ENCODE assay signal across 17 cellular contexts in the genomic region with DNA sequence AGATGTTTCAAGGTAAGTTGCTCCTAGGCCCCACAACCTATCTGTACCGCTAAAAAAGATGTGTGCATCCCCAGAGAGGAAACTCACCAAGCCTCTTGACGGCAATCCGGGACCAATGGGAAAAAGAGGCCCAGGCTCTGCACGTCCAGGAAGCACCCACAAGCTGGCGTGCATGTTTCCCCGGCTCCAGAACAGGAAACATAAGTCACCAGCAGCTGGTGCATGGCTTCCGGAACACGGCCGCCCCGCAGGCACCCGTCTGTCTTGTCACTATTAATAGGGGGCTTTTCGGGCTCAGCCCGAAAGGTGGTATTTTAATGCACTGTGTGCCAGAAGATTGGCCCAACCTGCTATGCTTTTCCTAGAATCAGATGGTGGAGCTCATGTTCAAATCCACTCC. TPM values are rescaled to one million over a fixed set of nuclear protein-coding genes. Genes with fewer than 3 reads are reported as not detected.
DNase-seq lines count a peak whose midpoint lies in the region; ATAC-seq and TF ChIP-seq lines count a peak whose summit lies in the region.
"Had no signal": no experiment of that assay in that cellular context is flagged by ENCODE, and none has a peak within 500 bp of the region (broad histone marks: within the 10 kb centered on the region; RNA-seq: fewer than 3 reads in every experiment).

No MANE protein-coding gene starts in this region.

- CTCF ChIA-PET in activated CD8-positive, alpha-beta T cell treated with anti-CD3 and anti-CD28 coated beads for 36 hours (lab: Charles Lee) = no interaction called here
- CTCF ChIA-PET in activated CD8-positive, alpha-beta T cell treated with anti-CD3 and anti-CD28 coated beads, Interleukin-2, amount 10 ng/mL, durations not matched to agents 7 days and 5 days (lab: Charles Lee) = interaction anchor here (1.2 to 1.4 kb wide), 2 partner anchors 10 to 46 kb away, joined by 3 read pairs; no protein-coding TSS in a partner anchor

- H3K36me3 Mint-ChIP-seq in activated CD8-positive, alpha-beta T cell treated with anti-CD3 and anti-CD28 coated beads for 36 hours (ENCODE audit: low read depth) = no peaks in the 10 kb centered on the region
- H3K36me3 Mint-ChIP-seq in activated CD8-positive, alpha-beta T cell treated with anti-CD3 and anti-CD28 coated beads, Interleukin-2, amount 10 ng/mL, durations not matched to agents 7 days and 5 days (ENCODE audit: low read depth) = no peaks in the 10 kb centered on the region
- H3K36me3 Mint-ChIP-seq in stimulated activated naive B cell treated with anti-CD40 and anti-IgM and Interleukin-4, amounts not matched to agents 10 μg/mL and 1 μg/mL and 100 μg/mL, for 72 hours = peaks cover 0 to 3% of the 10 kb centered on the region in 2 donors

- no peak overlapping the region for H3K4me3 Mint-ChIP-seq in activated CD8-positive, alpha-beta T cell treated with anti-CD3 and anti-CD28 coated beads for 36 hours
- H3K4me3 Mint-ChIP-seq in activated CD8-positive, alpha-beta T cell treated with anti-CD3 and anti-CD28 coated beads, Interleukin-2, amount 10 ng/mL, durations not matched to agents 7 days and 5 days = no peak overlapping the region
- H3K4me3 Mint-ChIP-seq in stimulated activated naive B cell treated with anti-CD40 and anti-IgM and Interleukin-4, amounts not matched to agents 10 μg/mL and 1 μg/mL and 100 μg/mL, for 72 hours = peak overlapping the region in 1 of 2 donors; percentile 7

- DNase-seq in activated CD8-positive, alpha-beta T cell treated with anti-CD3 and anti-CD28 coated beads for 36 hours = peak; percentile 16
- DNase-seq in activated CD8-positive, alpha-beta T cell treated with anti-CD3 and anti-CD28 coated beads, Interleukin-2, amount 10 ng/mL, durations not matched to agents 7 days and 5 days = no peak
- DNase-seq in NB4 (ENCODE audit: low read depth) = peak; percentile 56
- peak; percentile 35 for DNase-seq in cerebellar cortex (ENCODE audit: low spot score)
- DNase-seq in stimulated activated naive B cell treated with anti-CD40 and anti-IgM and Interleukin-4, amounts not matched to agents 10 μg/mL and 1 μg/mL and 100 μg/mL, for 72 hours = no peak
- no peak for DNase-seq in GM19238 (ENCODE audit: insufficient read length, low spot score)
- no peak for DNase-seq in DMS153 treated with DMSO at 0.1 percent for 48 hours (lab: John Stamatoyannopoulos, UW; ENCODE audit: unreplicated experiment)
- DNase-seq in H7 = no peak
- DNase-seq: COR-L47, DMS79, IMR-90, NCI-H1417 treated with DMSO at 0.1 percent for 48 hours, NCI-H2029 treated with DMSO at 0.1 percent for 48 hours, NCI-H510A, SW 1271 had no signal

- no peak overlapping the region for H3K4me3 ChIP-seq in NB4 (ENCODE audit: low read depth, low read length)
- H3K4me3 ChIP-seq in H7 (ENCODE audit: insufficient read depth, low read depth, low read length) = no peak overlapping the region
- H3K4me3 ChIP-seq: SJSA1 had no signal

- peak; percentile 24 for ATAC-seq in activated CD8-positive, alpha-beta T cell treated with anti-CD3 and anti-CD28 coated beads for 36 hours
- no peak for ATAC-seq in activated CD8-positive, alpha-beta T cell treated with anti-CD3 and anti-CD28 coated beads, Interleukin-2, amount 10 ng/mL, durations not matched to agents 7 days and 5 days
- ATAC-seq in stimulated activated naive B cell treated with anti-CD40 and anti-IgM and Interleukin-4, amounts not matched to agents 10 μg/mL and 1 μg/mL and 100 μg/mL, for 72 hours (replicated peaks) = peak in 1 of 2 donors; percentile 31

- no peak overlapping the region for H3K27ac Mint-ChIP-seq in activated CD8-positive, alpha-beta T cell treated with anti-CD3 and anti-CD28 coated beads for 36 hours
- H3K27ac Mint-ChIP-seq in activated CD8-positive, alpha-beta T cell treated with anti-CD3 and anti-CD28 coated beads, Interleukin-2, amount 10 ng/mL, durations not matched to agents 7 days and 5 days = no peak overlapping the region
- peak overlapping the region; percentile 65 for H3K27ac Mint-ChIP-seq in stimulated activated naive B cell treated with anti-CD40 and anti-IgM and Interleukin-4, amounts not matched to agents 10 μg/mL and 1 μg/mL and 100 μg/mL, for 72 hours

- H3K4me1 Mint-ChIP-seq in activated CD8-positive, alpha-beta T cell treated with anti-CD3 and anti-CD28 coated beads for 36 hours (ENCODE audit: low read depth) = peaks cover 13% of the 10 kb centered on the region
- H3K4me1 Mint-ChIP-seq in activated CD8-positive, alpha-beta T cell treated with anti-CD3 and anti-CD28 coated beads, Interleukin-2, amount 10 ng/mL, durations not matched to agents 7 days and 5 days (ENCODE audit: low read depth) = peaks cover 25% of the 10 kb centered on the region
- peaks cover 23 to 32% of the 10 kb centered on the region in 2 donors for H3K4me1 Mint-ChIP-seq in stimulated activated naive B cell treated with anti-CD40 and anti-IgM and Interleukin-4, amounts not matched to agents 10 μg/mL and 1 μg/mL and 100 μg/mL, for 72 hours

- POLR2A ChIA-PET in activated CD8-positive, alpha-beta T cell treated with anti-CD3 and anti-CD28 coated beads for 36 hours (lab: Charles Lee) = no interaction called here
- POLR2A ChIA-PET in activated CD8-positive, alpha-beta T cell treated with anti-CD3 and anti-CD28 coated beads, Interleukin-2, amount 10 ng/mL, durations not matched to agents 7 days and 5 days (lab: Charles Lee) = no interaction called here

- H3K36me3 ChIP-seq in H7 (replicated peaks; ENCODE audit: control insufficient read depth, insufficient read depth, low read length) = peaks cover 7% of the 10 kb centered on the region
- H3K36me3 ChIP-seq: SJSA1 had no signal

- H3K27me3 ChIP-seq in H7 (ENCODE audit: control insufficient read depth, insufficient read depth, low read length) = no peaks in the 10 kb centered on the region
- H3K27me3 ChIP-seq: SJSA1 had no signal

- intact Hi-C loops in activated CD8-positive, alpha-beta T cell treated with anti-CD3 and anti-CD28 coated beads for 36 hours (cut with micrococcal nuclease) = no loop called here

- no peak for TF ChIP-seq CTCF in activated CD8-positive, alpha-beta T cell treated with anti-CD3 and anti-CD28 coated beads for 36 hours (IDR thresholded peaks at IDR 0.05)
- TF ChIP-seq CTCF in NB4 (IDR thresholded peaks at IDR 0.05; ENCODE audit: low read depth, low read length) = no peak

- no peak for TF ChIP-seq POLR2A in NB4 (IDR thresholded peaks at IDR 0.05; ENCODE audit: extremely low read depth, insufficient read length)

- H3K9me3 Mint-ChIP-seq in activated CD8-positive, alpha-beta T cell treated with anti-CD3 and anti-CD28 coated beads for 36 hours = peaks cover 4% of the 10 kb centered on the region
- peaks cover 3% of the 10 kb centered on the region for H3K9me3 Mint-ChIP-seq in activated CD8-positive, alpha-beta T cell treated with anti-CD3 and anti-CD28 coated beads, Interleukin-2, amount 10 ng/mL, durations not matched to agents 7 days and 5 days (ENCODE audit: insufficient read depth)
- H3K9me3 Mint-ChIP-seq in stimulated activated naive B cell treated with anti-CD40 and anti-IgM and Interleukin-4, amounts not matched to agents 10 μg/mL and 1 μg/mL and 100 μg/mL, for 72 hours = peaks cover 0 to 3% of the 10 kb centered on the region in 2 donors

- H3K27me3 Mint-ChIP-seq in activated CD8-positive, alpha-beta T cell treated with anti-CD3 and anti-CD28 coated beads for 36 hours = peaks cover 10% of the 10 kb centered on the region
- H3K27me3 Mint-ChIP-seq in activated CD8-positive, alpha-beta T cell treated with anti-CD3 and anti-CD28 coated beads, Interleukin-2, amount 10 ng/mL, durations not matched to agents 7 days and 5 days (ENCODE audit: low read depth) = peaks cover 13% of the 10 kb centered on the region
- peaks cover 34 to 45% of the 10 kb centered on the region in 2 donors for H3K27me3 Mint-ChIP-seq in stimulated activated naive B cell treated with anti-CD40 and anti-IgM and Interleukin-4, amounts not matched to agents 10 μg/mL and 1 μg/mL and 100 μg/mL, for 72 hours

RNA-seq across cellular contexts. Expression of gene CRMP1, which starts 22.2 kb away (rescaled TPM):
- total RNA-seq in activated CD8-positive, alpha-beta T cell treated with anti-CD3 and anti-CD28 coated beads for 36 hours = not detected
- total RNA-seq in activated CD8-positive, alpha-beta T cell treated with anti-CD3 and anti-CD28 coated beads, Interleukin-2, amount 10 ng/mL, durations not matched to agents 7 days and 5 days = not detected
- 101 and 106 TPM in 2 replicates for total RNA-seq in H7 (2014; rRNA removed; shearing (Covaris generic))
- total RNA-seq: HT-29, SJSA1 had no signal

Comparison
In these comparisons a context has a peak if more than half of its experiments do, and no peak if none do; other contexts are left out.
1. DNase-seq: peak in activated CD8-positive, alpha-beta T cell treated with anti-CD3 and anti-CD28 coated beads for 36 hours (single experiment), NB4 (single experiment) and cerebellar cortex (single experiment); none in activated CD8-positive, alpha-beta T cell treated with anti-CD3 and anti-CD28 coated beads, Interleukin-2, amount 10 ng/mL, durations not matched to agents 7 days and 5 days (single experiment), stimulated activated naive B cell treated with anti-CD40 and anti-IgM and Interleukin-4, amounts not matched to agents 10 μg/mL and 1 μg/mL and 100 μg/mL, for 72 hours (single experiment), GM19238 (single experiment), DMS153 treated with DMSO at 0.1 percent for 48 hours (single experiment) and H7 (single experiment).
2. RNA of gene CRMP1, which starts 22.2 kb away (total RNA-seq): 101 to 106 TPM in H7; not detected in activated CD8-positive, alpha-beta T cell treated with anti-CD3 and anti-CD28 coated beads, Interleukin-2, amount 10 ng/mL, durations not matched to agents 7 days and 5 days and not detected in activated CD8-positive, alpha-beta T cell treated with anti-CD3 and anti-CD28 coated beads for 36 hours; every median in the first group is over 10 times any median in the second.